4 cellular contexts compared by ENCODE assay signal in the genomic region with DNA sequence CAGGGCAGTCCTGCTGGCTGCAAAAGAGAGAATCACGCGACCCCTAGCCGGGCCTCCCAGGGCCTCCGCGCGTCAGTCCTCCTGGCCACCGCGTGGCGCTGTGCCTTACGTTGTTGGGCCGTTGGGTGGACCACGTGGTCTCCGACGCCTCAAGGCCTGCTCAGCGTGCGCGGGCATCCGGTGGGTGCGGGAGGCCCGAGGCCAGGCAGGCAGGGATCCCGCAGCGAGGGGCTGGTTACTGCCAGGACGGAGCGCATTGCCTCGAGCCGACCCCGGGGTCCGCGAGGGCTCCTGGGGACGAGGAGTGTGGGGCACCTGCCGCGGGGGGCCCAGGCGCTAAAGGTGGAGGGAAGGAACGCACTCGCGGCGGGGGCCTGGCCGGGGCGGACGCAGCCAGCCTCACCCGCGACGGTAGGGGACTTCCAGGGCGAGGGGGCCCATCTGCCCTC.
TF ChIP-seq lines count a peak whose summit lies in the region.

A gene with protein sequence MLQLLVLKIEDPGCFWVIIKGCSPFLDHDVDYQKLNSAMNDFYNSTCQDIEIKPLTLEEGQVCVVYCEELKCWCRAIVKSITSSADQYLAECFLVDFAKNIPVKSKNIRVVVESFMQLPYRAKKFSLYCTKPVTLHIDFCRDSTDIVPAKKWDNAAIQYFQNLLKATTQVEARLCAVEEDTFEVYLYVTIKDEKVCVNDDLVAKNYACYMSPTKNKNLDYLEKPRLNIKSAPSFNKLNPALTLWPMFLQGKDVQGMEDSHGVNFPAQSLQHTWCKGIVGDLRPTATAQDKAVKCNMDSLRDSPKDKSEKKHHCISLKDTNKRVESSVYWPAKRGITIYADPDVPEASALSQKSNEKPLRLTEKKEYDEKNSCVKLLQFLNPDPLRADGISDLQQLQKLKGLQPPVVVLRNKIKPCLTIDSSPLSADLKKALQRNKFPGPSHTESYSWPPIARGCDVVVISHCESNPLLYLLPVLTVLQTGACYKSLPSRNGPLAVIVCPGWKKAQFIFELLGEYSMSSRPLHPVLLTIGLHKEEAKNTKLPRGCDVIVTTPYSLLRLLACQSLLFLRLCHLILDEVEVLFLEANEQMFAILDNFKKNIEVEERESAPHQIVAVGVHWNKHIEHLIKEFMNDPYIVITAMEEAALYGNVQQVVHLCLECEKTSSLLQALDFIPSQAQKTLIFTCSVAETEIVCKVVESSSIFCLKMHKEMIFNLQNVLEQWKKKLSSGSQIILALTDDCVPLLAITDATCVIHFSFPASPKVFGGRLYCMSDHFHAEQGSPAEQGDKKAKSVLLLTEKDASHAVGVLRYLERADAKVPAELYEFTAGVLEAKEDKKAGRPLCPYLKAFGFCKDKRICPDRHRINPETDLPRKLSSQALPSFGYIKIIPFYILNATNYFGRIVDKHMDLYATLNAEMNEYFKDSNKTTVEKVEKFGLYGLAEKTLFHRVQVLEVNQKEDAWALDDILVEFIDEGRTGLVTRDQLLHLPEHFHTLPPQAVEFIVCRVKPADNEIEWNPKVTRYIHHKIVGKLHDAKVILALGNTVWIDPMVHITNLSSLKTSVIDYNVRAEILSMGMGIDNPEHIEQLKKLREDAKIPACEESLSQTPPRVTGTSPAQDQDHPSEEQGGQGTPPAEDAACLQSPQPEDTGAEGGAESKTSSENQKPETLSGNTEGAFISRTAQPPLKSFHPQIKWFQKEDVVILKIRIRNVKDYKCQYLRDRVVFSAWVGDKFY (N-terminal part only) (plus strand): TSS at position 157 of the 449 bp plus-strand sequence. CDS start 306 bp downstream, outside the sequence.

TF ChIP-seq in SK-N-SH, 30 proteins besides CTCF, POLR2A, EP300 and RAD21 (continues in another document):
- TF ChIP-seq FOXM1 (IDR thresholded peaks at IDR 0.05; ENCODE audit: low read depth) (no peak), TCF12 (IDR thresholded peaks at IDR 0.05) (no peak), RXRA (IDR thresholded peaks at IDR 0.05; ENCODE audit: borderline replicate concordance, low read depth) (no peak), TEAD4 (IDR thresholded peaks at IDR 0.05; ENCODE audit: borderline replicate concordance, insufficient read depth) (no peak), SIN3A (IDR thresholded peaks at IDR 0.05; ENCODE audit: borderline replicate concordance, low read depth, low read length) (no peak), FOXJ3 (CRISPR knock-in tag; IDR thresholded peaks at IDR 0.05) (no peak), TAF1 (IDR thresholded peaks at IDR 0.05; ENCODE audit: borderline replicate concordance, low read depth, low read length) (no peak), POLR2AphosphoS5 (IDR thresholded peaks at IDR 0.05; ENCODE audit: low read depth, low read length) (no peak), CHD2 (IDR thresholded peaks at IDR 0.05; ENCODE audit: low read length, partially characterized antibody) (no peak)
- TF ChIP-seq, protein P1, sequence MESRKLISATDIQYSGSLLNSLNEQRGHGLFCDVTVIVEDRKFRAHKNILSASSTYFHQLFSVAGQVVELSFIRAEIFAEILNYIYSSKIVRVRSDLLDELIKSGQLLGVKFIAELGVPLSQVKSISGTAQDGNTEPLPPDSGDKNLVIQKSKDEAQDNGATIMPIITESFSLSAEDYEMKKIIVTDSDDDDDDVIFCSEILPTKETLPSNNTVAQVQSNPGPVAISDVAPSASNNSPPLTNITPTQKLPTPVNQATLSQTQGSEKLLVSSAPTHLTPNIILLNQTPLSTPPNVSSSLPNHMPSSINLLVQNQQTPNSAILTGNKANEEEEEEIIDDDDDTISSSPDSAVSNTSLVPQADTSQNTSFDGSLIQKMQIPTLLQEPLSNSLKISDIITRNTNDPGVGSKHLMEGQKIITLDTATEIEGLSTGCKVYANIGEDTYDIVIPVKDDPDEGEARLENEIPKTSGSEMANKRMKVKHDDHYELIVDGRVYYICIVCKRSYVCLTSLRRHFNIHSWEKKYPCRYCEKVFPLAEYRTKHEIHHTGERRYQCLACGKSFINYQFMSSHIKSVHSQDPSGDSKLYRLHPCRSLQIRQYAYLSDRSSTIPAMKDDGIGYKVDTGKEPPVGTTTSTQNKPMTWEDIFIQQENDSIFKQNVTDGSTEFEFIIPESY (IDR thresholded peaks at IDR 0.05; ENCODE audit: borderline replicate concordance, low read depth) = no peak
- TF ChIP-seq, protein P2, sequence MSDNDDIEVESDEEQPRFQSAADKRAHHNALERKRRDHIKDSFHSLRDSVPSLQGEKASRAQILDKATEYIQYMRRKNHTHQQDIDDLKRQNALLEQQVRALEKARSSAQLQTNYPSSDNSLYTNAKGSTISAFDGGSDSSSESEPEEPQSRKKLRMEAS (IDR thresholded peaks at IDR 0.05; ENCODE audit: low read depth) = no peak
- TF ChIP-seq, protein P3, sequence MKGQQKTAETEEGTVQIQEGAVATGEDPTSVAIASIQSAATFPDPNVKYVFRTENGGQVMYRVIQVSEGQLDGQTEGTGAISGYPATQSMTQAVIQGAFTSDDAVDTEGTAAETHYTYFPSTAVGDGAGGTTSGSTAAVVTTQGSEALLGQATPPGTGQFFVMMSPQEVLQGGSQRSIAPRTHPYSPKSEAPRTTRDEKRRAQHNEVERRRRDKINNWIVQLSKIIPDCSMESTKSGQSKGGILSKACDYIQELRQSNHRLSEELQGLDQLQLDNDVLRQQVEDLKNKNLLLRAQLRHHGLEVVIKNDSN (IDR thresholded peaks at IDR 0.05; ENCODE audit: borderline replicate concordance, low read depth) = no peak

TF ChIP-seq in SK-N-SH treated with all-trans-retinoic acid at 6 μM for 48 hours, 23 proteins besides CTCF, POLR2A, EP300 and RAD21 (continues in another document):
- no peak for TF ChIP-seq RARB (CRISPR knock-in tag; IDR thresholded peaks at IDR 0.05)
- TF ChIP-seq, protein P4, sequence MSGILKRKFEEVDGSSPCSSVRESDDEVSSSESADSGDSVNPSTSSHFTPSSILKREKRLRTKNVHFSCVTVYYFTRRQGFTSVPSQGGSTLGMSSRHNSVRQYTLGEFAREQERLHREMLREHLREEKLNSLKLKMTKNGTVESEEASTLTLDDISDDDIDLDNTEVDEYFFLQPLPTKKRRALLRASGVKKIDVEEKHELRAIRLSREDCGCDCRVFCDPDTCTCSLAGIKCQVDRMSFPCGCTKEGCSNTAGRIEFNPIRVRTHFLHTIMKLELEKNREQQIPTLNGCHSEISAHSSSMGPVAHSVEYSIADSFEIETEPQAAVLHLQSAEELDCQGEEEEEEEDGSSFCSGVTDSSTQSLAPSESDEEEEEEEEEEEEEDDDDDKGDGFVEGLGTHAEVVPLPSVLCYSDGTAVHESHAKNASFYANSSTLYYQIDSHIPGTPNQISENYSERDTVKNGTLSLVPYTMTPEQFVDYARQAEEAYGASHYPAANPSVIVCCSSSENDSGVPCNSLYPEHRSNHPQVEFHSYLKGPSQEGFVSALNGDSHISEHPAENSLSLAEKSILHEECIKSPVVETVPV (CRISPR knock-in tag; IDR thresholded peaks at IDR 0.05) = no peak
- no peak for TF ChIP-seq OSR1 (CRISPR knock-in tag; IDR thresholded peaks at IDR 0.05)
- TF ChIP-seq, protein P5, sequence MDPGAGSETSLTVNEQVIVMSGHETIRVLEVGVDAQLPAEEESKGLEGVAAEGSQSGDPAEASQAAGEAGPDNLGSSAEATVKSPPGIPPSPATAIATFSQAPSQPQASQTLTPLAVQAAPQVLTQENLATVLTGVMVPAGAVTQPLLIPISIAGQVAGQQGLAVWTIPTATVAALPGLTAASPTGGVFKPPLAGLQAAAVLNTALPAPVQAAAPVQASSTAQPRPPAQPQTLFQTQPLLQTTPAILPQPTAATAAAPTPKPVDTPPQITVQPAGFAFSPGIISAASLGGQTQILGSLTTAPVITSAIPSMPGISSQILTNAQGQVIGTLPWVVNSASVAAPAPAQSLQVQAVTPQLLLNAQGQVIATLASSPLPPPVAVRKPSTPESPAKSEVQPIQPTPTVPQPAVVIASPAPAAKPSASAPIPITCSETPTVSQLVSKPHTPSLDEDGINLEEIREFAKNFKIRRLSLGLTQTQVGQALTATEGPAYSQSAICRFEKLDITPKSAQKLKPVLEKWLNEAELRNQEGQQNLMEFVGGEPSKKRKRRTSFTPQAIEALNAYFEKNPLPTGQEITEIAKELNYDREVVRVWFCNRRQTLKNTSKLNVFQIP (CRISPR knock-in tag; IDR thresholded peaks at IDR 0.05; ENCODE audit: borderline replicate concordance, low read depth) = no peak
- no peak for TF ChIP-seq GLIS3 (CRISPR knock-in tag; IDR thresholded peaks at IDR 0.05)
- TF ChIP-seq ESRRG (CRISPR knock-in tag; IDR thresholded peaks at IDR 0.05) = no peak
- TF ChIP-seq TOX (CRISPR knock-in tag; IDR thresholded peaks at IDR 0.05; ENCODE audit: borderline replicate concordance) = no peak

TF ChIP-seq in GM23338, 12 proteins besides CTCF, POLR2A, EP300 and RAD21 (continues in another document):
- TF ChIP-seq NANOG (IDR thresholded peaks at IDR 0.05; ENCODE audit: borderline replicate concordance) (no peak), POLR2AphosphoS5 (IDR thresholded peaks at IDR 0.05; ENCODE audit: low read depth) (no peak), ZNF331 (CRISPR knock-in tag; IDR thresholded peaks at IDR 0.05; ENCODE audit: low read depth) (no peak), EZH2phosphoT487 (IDR thresholded peaks at IDR 0.05; ENCODE audit: unreplicated experiment) (no peak), JUNB (IDR thresholded peaks at IDR 0.05; ENCODE audit: unreplicated experiment) (no peak), EZH2 (IDR thresholded peaks at IDR 0.05; ENCODE audit: low read depth, unreplicated experiment) (no peak), ZNF114 (CRISPR knock-in tag; IDR thresholded peaks at IDR 0.05) (no peak), CREB1 (CRISPR knock-in tag; IDR thresholded peaks at IDR 0.05; ENCODE audit: low read depth) (no peak)
- TF ChIP-seq, protein P6, sequence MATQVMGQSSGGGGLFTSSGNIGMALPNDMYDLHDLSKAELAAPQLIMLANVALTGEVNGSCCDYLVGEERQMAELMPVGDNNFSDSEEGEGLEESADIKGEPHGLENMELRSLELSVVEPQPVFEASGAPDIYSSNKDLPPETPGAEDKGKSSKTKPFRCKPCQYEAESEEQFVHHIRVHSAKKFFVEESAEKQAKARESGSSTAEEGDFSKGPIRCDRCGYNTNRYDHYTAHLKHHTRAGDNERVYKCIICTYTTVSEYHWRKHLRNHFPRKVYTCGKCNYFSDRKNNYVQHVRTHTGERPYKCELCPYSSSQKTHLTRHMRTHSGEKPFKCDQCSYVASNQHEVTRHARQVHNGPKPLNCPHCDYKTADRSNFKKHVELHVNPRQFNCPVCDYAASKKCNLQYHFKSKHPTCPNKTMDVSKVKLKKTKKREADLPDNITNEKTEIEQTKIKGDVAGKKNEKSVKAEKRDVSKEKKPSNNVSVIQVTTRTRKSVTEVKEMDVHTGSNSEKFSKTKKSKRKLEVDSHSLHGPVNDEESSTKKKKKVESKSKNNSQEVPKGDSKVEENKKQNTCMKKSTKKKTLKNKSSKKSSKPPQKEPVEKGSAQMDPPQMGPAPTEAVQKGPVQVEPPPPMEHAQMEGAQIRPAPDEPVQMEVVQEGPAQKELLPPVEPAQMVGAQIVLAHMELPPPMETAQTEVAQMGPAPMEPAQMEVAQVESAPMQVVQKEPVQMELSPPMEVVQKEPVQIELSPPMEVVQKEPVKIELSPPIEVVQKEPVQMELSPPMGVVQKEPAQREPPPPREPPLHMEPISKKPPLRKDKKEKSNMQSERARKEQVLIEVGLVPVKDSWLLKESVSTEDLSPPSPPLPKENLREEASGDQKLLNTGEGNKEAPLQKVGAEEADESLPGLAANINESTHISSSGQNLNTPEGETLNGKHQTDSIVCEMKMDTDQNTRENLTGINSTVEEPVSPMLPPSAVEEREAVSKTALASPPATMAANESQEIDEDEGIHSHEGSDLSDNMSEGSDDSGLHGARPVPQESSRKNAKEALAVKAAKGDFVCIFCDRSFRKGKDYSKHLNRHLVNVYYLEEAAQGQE (IDR thresholded peaks at IDR 0.05; ENCODE audit: unreplicated experiment) = no peak
- TF ChIP-seq, protein P7, sequence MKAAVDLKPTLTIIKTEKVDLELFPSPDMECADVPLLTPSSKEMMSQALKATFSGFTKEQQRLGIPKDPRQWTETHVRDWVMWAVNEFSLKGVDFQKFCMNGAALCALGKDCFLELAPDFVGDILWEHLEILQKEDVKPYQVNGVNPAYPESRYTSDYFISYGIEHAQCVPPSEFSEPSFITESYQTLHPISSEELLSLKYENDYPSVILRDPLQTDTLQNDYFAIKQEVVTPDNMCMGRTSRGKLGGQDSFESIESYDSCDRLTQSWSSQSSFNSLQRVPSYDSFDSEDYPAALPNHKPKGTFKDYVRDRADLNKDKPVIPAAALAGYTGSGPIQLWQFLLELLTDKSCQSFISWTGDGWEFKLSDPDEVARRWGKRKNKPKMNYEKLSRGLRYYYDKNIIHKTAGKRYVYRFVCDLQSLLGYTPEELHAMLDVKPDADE (IDR thresholded peaks at IDR 0.05) = no peak

TF ChIP-seq in WTC11, 78 proteins besides CTCF, POLR2A, EP300 and RAD21 (continues in another document):
- peak; percentile 65; the same call in 1 of the 2 replicates for TF ChIP-seq NFE2L1 (CRISPR knock-in tag; IDR thresholded peaks at IDR 0.05)
- 0 out of 2 replicates have a peak, but pooled peaks have one; percentile 21 for TF ChIP-seq NFYB (CRISPR knock-in tag; conservative IDR thresholded peaks at IDR 0.05; ENCODE audit: low read depth)
- TF ChIP-seq, protein P8, sequence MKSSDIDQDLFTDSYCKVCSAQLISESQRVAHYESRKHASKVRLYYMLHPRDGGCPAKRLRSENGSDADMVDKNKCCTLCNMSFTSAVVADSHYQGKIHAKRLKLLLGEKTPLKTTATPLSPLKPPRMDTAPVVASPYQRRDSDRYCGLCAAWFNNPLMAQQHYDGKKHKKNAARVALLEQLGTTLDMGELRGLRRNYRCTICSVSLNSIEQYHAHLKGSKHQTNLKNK (CRISPR knock-in tag; IDR thresholded peaks at IDR 0.05) = no peak
- no peak for TF ChIP-seq ZNF219 (CRISPR knock-in tag; IDR thresholded peaks at IDR 0.05; ENCODE audit: borderline replicate concordance)
- TF ChIP-seq, protein P9, sequence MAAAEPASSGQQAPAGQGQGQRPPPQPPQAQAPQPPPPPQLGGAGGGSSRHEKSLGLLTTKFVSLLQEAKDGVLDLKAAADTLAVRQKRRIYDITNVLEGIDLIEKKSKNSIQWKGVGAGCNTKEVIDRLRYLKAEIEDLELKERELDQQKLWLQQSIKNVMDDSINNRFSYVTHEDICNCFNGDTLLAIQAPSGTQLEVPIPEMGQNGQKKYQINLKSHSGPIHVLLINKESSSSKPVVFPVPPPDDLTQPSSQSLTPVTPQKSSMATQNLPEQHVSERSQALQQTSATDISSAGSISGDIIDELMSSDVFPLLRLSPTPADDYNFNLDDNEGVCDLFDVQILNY (CRISPR knock-in tag; IDR thresholded peaks at IDR 0.05) = peak; percentile 52; the same call in 1 of the 2 replicates
- TF ChIP-seq, protein P10, sequence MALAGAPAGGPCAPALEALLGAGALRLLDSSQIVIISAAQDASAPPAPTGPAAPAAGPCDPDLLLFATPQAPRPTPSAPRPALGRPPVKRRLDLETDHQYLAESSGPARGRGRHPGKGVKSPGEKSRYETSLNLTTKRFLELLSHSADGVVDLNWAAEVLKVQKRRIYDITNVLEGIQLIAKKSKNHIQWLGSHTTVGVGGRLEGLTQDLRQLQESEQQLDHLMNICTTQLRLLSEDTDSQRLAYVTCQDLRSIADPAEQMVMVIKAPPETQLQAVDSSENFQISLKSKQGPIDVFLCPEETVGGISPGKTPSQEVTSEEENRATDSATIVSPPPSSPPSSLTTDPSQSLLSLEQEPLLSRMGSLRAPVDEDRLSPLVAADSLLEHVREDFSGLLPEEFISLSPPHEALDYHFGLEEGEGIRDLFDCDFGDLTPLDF (CRISPR knock-in tag; IDR thresholded peaks at IDR 0.05) = no peak
- TF ChIP-seq SP1 (CRISPR knock-in tag; conservative IDR thresholded peaks at IDR 0.05) = no peak
- no peak for TF ChIP-seq ZNF416 (CRISPR knock-in tag; IDR thresholded peaks at IDR 0.05)
- TF ChIP-seq PRRX2 (CRISPR knock-in tag; IDR thresholded peaks at IDR 0.05) = no peak
- TF ChIP-seq, protein P3 (CRISPR knock-in tag; IDR thresholded peaks at IDR 0.05) = peak; percentile 69; the same call in 1 of the 2 replicates
